ENCODE assay signal across 19 cellular contexts in the genomic region with DNA sequence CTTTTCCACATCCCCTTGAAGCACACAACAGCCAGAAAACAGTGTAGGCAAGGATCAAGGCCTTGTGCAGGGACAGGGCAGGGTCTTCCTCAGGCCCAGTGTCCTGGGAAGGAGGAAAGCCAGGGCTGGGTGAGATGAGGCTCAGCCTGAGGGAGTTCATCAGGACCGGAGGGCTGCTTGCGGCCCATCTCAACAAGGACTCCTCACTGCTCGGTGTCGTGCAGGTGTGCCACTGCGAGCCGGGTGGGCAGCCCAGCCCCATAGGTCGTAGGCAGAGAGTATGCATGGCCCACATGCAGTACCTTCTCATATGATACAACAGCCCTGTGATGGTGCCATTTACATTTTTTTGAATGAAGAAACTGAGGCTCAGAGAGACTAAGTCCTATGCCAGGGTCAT. TPM values are rescaled to one million over a fixed set of nuclear protein-coding genes. Genes with fewer than 3 reads are reported as not detected.
"Had no signal": no experiment of that assay in that cellular context is flagged by ENCODE, and none has a peak within 500 bp of the region (broad histone marks: within the 10 kb centered on the region; RNA-seq: fewer than 3 reads in every experiment).

No MANE protein-coding gene starts in this region.

- DNase-seq: activated CD4-positive, alpha-beta T cell treated with anti-CD3 and anti-CD28 coated beads, Interleukin-2, amount 50 U/mL, for 48 hours; activated effector memory CD4-positive, alpha-beta T cell treated with anti-CD3 and anti-CD28 coated beads, Interleukin-2, amount 50 U/mL, for 16 hours; activated naive CD8-positive, alpha-beta T cell treated with anti-CD3 and anti-CD28 coated beads, Interleukin-2, amount 50 U/mL, for 24 hours; activated T-cell treated with anti-CD3 and anti-CD28 coated beads, Interleukin-2, amount 50 U/mL, for 48 hours; aorta; foreskin melanocyte; left colon; mammary epithelial cell; stimulated activated CD4-positive, alpha-beta T cell treated with anti-CD3 and anti-CD28 coated beads, Interleukin-15, amount 100 ng/mL, for 24 hours; stimulated activated CD4-positive, alpha-beta T cell treated with anti-CD3 and anti-CD28 coated beads, Interleukin-4, amount 100 ng/mL, for 24 hours; stimulated activated naive CD8-positive, alpha-beta T cell treated with anti-CD3 and anti-CD28 coated beads, Interleukin-15, Interleukin-2, amounts not matched to agents 100 U/mL and 50 U/mL, for 24 hours; upper lobe of left lung; WERI-Rb-1 had no signal

- H3K9me3 Mint-ChIP-seq: activated naive CD8-positive, alpha-beta T cell treated with anti-CD3 and anti-CD28 coated beads, Interleukin-2, amount 50 U/mL, for 24 hours; T-helper 1 cell treated with Interleukin-12 subunit alpha and Interleukin-12 subunit beta and Interleukin-4 antibody, amounts not matched to agents 30 μg/mL and 1 μg/mL, for 36 hours had no signal

- H3K4me3 Mint-ChIP-seq: activated naive CD8-positive, alpha-beta T cell treated with anti-CD3 and anti-CD28 coated beads, Interleukin-2, amount 50 U/mL, for 24 hours; T-helper 1 cell treated with Interleukin-12 subunit alpha and Interleukin-12 subunit beta and Interleukin-4 antibody, amounts not matched to agents 30 μg/mL and 1 μg/mL, for 36 hours had no signal

- H3K27ac ChIP-seq: epithelial cell of prostate, skin epidermis, suprapubic skin, upper lobe of left lung, WERI-Rb-1 had no signal

- ATAC-seq: activated naive CD8-positive, alpha-beta T cell treated with anti-CD3 and anti-CD28 coated beads, Interleukin-2, amount 50 U/mL, for 24 hours; stimulated activated naive CD8-positive, alpha-beta T cell treated with anti-CD3 and anti-CD28 coated beads, Interleukin-15, Interleukin-2, amounts not matched to agents 100 U/mL and 50 U/mL, for 24 hours had no signal

- H3K27me3 ChIP-seq: suprapubic skin, upper lobe of left lung had no signal

- H3K27ac Mint-ChIP-seq: activated naive CD8-positive, alpha-beta T cell treated with anti-CD3 and anti-CD28 coated beads, Interleukin-2, amount 50 U/mL, for 24 hours; T-helper 1 cell treated with Interleukin-12 subunit alpha and Interleukin-12 subunit beta and Interleukin-4 antibody, amounts not matched to agents 30 μg/mL and 1 μg/mL, for 36 hours had no signal

- H3K27me3 Mint-ChIP-seq: activated naive CD8-positive, alpha-beta T cell treated with anti-CD3 and anti-CD28 coated beads, Interleukin-2, amount 50 U/mL, for 24 hours had no signal

- H3K4me1 ChIP-seq: suprapubic skin, upper lobe of left lung had no signal

- H3K9me3 ChIP-seq: suprapubic skin, upper lobe of left lung had no signal

- H3K4me3 ChIP-seq: skin epidermis, suprapubic skin, upper lobe of left lung had no signal

- H3K4me1 Mint-ChIP-seq: activated naive CD8-positive, alpha-beta T cell treated with anti-CD3 and anti-CD28 coated beads, Interleukin-2, amount 50 U/mL, for 24 hours had no signal

RNA-seq across cellular contexts. Expression of gene SHISA8, which starts 12.9 kb away (rescaled TPM):
- total RNA-seq: aorta, dermis microvascular lymphatic vessel endothelial cell, fibroblast of lung, left colon, mammary epithelial cell, suprapubic skin had no signal
